ENCODE assay signal across 1 cellular context in genomic region chr2:113965644-113966043, GRCh38.
TF ChIP-seq lines count a peak whose summit lies in the region.

No MANE protein-coding gene starts in this region.

TF ChIP-seq in HepG2, 621 proteins besides CTCF, POLR2A, EP300 and RAD21 (continued from another document and continues in another):
- TF ChIP-seq RNF219 (CRISPR knock-in tag; IDR thresholded peaks at IDR 0.05), result no peak
- TF ChIP-seq, protein P1, sequence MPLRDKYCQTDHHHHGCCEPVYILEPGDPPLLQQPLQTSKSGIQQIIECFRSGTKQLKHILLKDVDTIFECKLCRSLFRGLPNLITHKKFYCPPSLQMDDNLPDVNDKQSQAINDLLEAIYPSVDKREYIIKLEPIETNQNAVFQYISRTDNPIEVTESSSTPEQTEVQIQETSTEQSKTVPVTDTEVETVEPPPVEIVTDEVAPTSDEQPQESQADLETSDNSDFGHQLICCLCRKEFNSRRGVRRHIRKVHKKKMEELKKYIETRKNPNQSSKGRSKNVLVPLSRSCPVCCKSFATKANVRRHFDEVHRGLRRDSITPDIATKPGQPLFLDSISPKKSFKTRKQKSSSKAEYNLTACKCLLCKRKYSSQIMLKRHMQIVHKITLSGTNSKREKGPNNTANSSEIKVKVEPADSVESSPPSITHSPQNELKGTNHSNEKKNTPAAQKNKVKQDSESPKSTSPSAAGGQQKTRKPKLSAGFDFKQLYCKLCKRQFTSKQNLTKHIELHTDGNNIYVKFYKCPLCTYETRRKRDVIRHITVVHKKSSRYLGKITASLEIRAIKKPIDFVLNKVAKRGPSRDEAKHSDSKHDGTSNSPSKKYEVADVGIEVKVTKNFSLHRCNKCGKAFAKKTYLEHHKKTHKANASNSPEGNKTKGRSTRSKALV (CRISPR knock-in tag; IDR thresholded peaks at IDR 0.05), result no peak
- no peak for TF ChIP-seq PCBP2 (optimal IDR thresholded peaks at IDR 0.05; ENCODE audit: low read depth, low read length, poor library complexity, severe bottlenecking)
- no peak for TF ChIP-seq HCFC1 (IDR thresholded peaks at IDR 0.05; ENCODE audit: low read depth, low read length)
- TF ChIP-seq KDM4B (CRISPR knock-in tag; IDR thresholded peaks at IDR 0.05), result 0 out of 2 replicates have a peak, but pooled peaks have one; percentile 65
- TF ChIP-seq HMG20B (CRISPR knock-in tag; conservative IDR thresholded peaks at IDR 0.05), result no peak
- TF ChIP-seq GMEB1 (CRISPR knock-in tag; IDR thresholded peaks at IDR 0.05; ENCODE audit: borderline replicate concordance), result no peak
- TF ChIP-seq ZBTB3 (CRISPR knock-in tag; IDR thresholded peaks at IDR 0.05; ENCODE audit: borderline replicate concordance, low read depth), result no peak
- no peak for TF ChIP-seq SRSF4 (IDR thresholded peaks at IDR 0.05; ENCODE audit: low read depth, low read length, poor library complexity, severe bottlenecking)
- TF ChIP-seq ZNF143 (CRISPR knock-in tag; IDR thresholded peaks at IDR 0.05), result no peak
- TF ChIP-seq ZNF792 (CRISPR knock-in tag; IDR thresholded peaks at IDR 0.05), result no peak
- no peak for TF ChIP-seq ZNF274 (CRISPR knock-in tag; IDR thresholded peaks at IDR 0.05)
- TF ChIP-seq ZNF678 (CRISPR knock-in tag; IDR thresholded peaks at IDR 0.05), result no peak
- no peak; the same call in 1 of the 2 replicates for TF ChIP-seq HBP1 (CRISPR knock-in tag; IDR thresholded peaks at IDR 0.05; ENCODE audit: low read depth)
- TF ChIP-seq SOX5 (CRISPR knock-in tag; IDR thresholded peaks at IDR 0.05; ENCODE audit: borderline replicate concordance), result peak; percentile 66
- TF ChIP-seq ZNF264 (CRISPR knock-in tag; IDR thresholded peaks at IDR 0.05), result no peak
- no peak for TF ChIP-seq ZBTB21 (CRISPR knock-in tag; IDR thresholded peaks at IDR 0.05)
- no peak for TF ChIP-seq ATRX (CRISPR knock-in tag; IDR thresholded peaks at IDR 0.05; ENCODE audit: borderline replicate concordance)
- TF ChIP-seq ZNF335 (CRISPR knock-in tag; IDR thresholded peaks at IDR 0.05), result peak; percentile 25; the same call in 1 of the 2 replicates
- no peak for TF ChIP-seq CAMTA2 (CRISPR knock-in tag; IDR thresholded peaks at IDR 0.05; ENCODE audit: borderline replicate concordance)
- 0 out of 2 replicates have a peak, but pooled peaks have one; percentile 20 for TF ChIP-seq ZHX1 (CRISPR knock-in tag; IDR thresholded peaks at IDR 0.05; ENCODE audit: low read depth)
- no peak for TF ChIP-seq ZMYM2 (CRISPR knock-in tag; IDR thresholded peaks at IDR 0.05)
- no peak for TF ChIP-seq MTF1 (CRISPR knock-in tag; IDR thresholded peaks at IDR 0.05)
- no peak for TF ChIP-seq NRL (CRISPR knock-in tag; IDR thresholded peaks at IDR 0.05; ENCODE audit: borderline replicate concordance)
- no peak for TF ChIP-seq ZBTB8A (CRISPR knock-in tag; IDR thresholded peaks at IDR 0.05; ENCODE audit: borderline replicate concordance, low read depth)
- no peak for TF ChIP-seq ZMAT5 (CRISPR knock-in tag; IDR thresholded peaks at IDR 0.05; ENCODE audit: borderline replicate concordance, low read depth)
- TF ChIP-seq SRSF9 (IDR thresholded peaks at IDR 0.05; ENCODE audit: borderline replicate concordance, insufficient read depth, low read depth, low read length, poor library complexity, severe bottlenecking), result no peak
- no peak for TF ChIP-seq MYNN (CRISPR knock-in tag; IDR thresholded peaks at IDR 0.05; ENCODE audit: low read depth)
- no peak for TF ChIP-seq REST (IDR thresholded peaks at IDR 0.05; ENCODE audit: borderline replicate concordance in 1 of 2, low read depth in 1 of 2, low read length in 2 of 2)
- TF ChIP-seq ZNF567 (CRISPR knock-in tag; IDR thresholded peaks at IDR 0.05; ENCODE audit: borderline replicate concordance), result peak; percentile 65; the same call in 1 of the 2 replicates
- TF ChIP-seq, protein P2, sequence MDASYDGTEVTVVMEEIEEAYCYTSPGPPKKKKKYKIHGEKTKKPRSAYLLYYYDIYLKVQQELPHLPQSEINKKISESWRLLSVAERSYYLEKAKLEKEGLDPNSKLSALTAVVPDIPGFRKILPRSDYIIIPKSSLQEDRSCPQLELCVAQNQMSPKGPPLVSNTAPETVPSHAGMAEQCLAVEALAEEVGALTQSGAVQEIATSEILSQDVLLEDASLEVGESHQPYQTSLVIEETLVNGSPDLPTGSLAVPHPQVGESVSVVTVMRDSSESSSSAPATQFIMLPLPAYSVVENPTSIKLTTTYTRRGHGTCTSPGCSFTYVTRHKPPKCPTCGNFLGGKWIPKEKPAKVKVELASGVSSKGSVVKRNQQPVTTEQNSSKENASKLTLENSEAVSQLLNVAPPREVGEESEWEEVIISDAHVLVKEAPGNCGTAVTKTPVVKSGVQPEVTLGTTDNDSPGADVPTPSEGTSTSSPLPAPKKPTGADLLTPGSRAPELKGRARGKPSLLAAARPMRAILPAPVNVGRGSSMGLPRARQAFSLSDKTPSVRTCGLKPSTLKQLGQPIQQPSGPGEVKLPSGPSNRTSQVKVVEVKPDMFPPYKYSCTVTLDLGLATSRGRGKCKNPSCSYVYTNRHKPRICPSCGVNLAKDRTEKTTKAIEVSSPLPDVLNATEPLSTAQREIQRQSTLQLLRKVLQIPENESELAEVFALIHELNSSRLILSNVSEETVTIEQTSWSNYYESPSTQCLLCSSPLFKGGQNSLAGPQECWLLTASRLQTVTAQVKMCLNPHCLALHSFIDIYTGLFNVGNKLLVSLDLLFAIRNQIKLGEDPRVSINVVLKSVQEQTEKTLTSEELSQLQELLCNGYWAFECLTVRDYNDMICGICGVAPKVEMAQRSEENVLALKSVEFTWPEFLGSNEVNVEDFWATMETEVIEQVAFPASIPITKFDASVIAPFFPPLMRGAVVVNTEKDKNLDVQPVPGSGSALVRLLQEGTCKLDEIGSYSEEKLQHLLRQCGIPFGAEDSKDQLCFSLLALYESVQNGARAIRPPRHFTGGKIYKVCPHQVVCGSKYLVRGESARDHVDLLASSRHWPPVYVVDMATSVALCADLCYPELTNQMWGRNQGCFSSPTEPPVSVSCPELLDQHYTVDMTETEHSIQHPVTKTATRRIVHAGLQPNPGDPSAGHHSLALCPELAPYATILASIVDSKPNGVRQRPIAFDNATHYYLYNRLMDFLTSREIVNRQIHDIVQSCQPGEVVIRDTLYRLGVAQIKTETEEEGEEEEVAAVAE (CRISPR knock-in tag; IDR thresholded peaks at IDR 0.05; ENCODE audit: borderline replicate concordance), result no peak; the same call in 1 of the 2 replicates
- no peak for TF ChIP-seq ZNF513 (CRISPR knock-in tag; conservative IDR thresholded peaks at IDR 0.05)
- TF ChIP-seq, protein P3, sequence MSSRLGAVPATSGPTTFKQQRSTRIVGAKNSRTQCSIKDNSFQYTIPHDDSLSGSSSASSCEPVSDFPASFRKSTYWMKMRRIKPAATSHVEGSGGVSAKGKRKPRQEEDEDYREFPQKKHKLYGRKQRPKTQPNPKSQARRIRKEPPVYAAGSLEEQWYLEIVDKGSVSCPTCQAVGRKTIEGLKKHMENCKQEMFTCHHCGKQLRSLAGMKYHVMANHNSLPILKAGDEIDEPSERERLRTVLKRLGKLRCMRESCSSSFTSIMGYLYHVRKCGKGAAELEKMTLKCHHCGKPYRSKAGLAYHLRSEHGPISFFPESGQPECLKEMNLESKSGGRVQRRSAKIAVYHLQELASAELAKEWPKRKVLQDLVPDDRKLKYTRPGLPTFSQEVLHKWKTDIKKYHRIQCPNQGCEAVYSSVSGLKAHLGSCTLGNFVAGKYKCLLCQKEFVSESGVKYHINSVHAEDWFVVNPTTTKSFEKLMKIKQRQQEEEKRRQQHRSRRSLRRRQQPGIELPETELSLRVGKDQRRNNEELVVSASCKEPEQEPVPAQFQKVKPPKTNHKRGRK (CRISPR knock-in tag; IDR thresholded peaks at IDR 0.05), result no peak
- TF ChIP-seq ASH2L (IDR thresholded peaks at IDR 0.05; ENCODE audit: insufficient read length, low read depth, low read length), result peak; percentile 48
